Comparison of ENCODE assay signal across 14 cellular contexts in the genomic region with DNA sequence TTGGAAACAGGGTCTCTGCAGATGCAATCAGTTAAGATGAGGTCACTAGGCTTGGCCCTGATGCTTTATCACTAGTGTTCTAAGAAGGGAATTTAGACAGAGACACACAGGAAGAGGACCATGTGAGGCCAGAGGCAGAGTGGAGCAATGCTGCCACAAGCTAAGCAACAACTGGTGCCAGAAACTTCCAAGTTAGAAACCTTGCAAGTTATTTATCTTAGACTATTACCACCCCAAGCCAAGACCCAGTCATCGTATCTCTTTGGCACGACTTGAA.
"Had no signal": no experiment of that assay in that cellular context is flagged by ENCODE, and none has a peak within 500 bp of the region (broad histone marks: within the 10 kb centered on the region; RNA-seq: fewer than 3 reads in every experiment).

No MANE protein-coding gene starts in this region.

- H3K27me3 ChIP-seq: brain microvascular endothelial cell, left lung, thyroid gland, vagina had no signal

- H3K9me3 ChIP-seq: left lung, thyroid gland, vagina had no signal

- ATAC-seq: left lung; stimulated activated memory B cell treated with anti-CD40 and anti-IgM and Interleukin-4, amounts not matched to agents 10 μg/mL and 1 μg/mL and 100 μg/mL, for 72 hours had no signal

- DNase-seq: activated CD4-positive, alpha-beta T cell treated with anti-CD3 and anti-CD28 coated beads, Interleukin-2, amount 50 U/mL, for 1 hour; activated CD4-positive, CD25-positive, alpha-beta regulatory T cell; activated naive CD4-positive, alpha-beta T cell treated with anti-CD3 and anti-CD28 coated beads for 36 hours; activated T-cell treated with anti-CD3 and anti-CD28 coated beads for 4 hours; brain microvascular endothelial cell; effector CD8-positive, alpha-beta T cell; kidney; left lung; nucleus accumbens; posterior cingulate gyrus; retina; thyroid gland had no signal

- H3K27ac ChIP-seq: brain microvascular endothelial cell, left lung, thyroid gland, vagina had no signal

- H3K4me1 ChIP-seq: vagina had no signal

- H3K4me3 ChIP-seq: left lung, thyroid gland, vagina had no signal
